8 cellular contexts compared by ENCODE assay signal in the genomic region with DNA sequence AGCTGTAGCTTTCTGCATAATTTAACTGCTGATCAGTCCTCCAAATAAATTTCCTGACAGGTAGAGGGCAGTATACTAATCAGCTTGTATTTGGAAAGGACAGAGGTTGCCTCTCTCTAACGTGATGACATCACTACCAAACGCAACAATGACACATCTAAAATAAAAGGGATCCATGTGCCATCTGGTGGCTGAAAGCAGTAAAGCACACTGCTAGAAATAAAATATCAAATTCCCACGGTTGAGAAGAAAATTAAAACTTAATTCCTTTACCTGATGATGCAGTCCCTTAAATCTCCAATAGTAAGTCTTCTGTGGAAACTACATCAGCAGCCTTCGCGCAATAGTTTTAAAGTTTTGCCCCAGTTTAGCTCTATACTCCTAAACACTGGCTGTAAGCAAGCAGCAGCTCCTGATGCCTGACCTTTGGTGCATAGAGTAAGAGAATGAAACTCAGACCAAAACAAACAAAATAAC. TPM values are rescaled to one million over a fixed set of nuclear protein-coding genes. Genes with fewer than 3 reads are reported as not detected.
DNase-seq lines count a peak whose midpoint lies in the region; ATAC-seq and TF ChIP-seq lines count a peak whose summit lies in the region.

No MANE protein-coding gene starts in this region.

- DNase-seq in DND-41 (peak; percentile 69), activated T-cell treated with anti-CD3 and anti-CD28 coated beads for 24 hours (ENCODE audit: low read depth) (peak; percentile 67), esophagus squamous epithelium (lab: John Stamatoyannopoulos, UW) (peak; percentile 9)
- DNase-seq in naive thymus-derived CD8-positive, alpha-beta T cell = peak; percentile 8 to 84 (median 75)
- DNase-seq in stimulated activated naive CD8-positive, alpha-beta T cell treated with anti-CD3 and anti-CD28 coated beads, Interleukin-15, amount 100 ng/mL, for 72 hours = peak; percentile 67 to 68

- TF ChIP-seq CTCF in DND-41 (IDR thresholded peaks at IDR 0.05; ENCODE audit: borderline replicate concordance, extremely low read depth, low read length, poor library complexity, severe bottlenecking) = peak; percentile 85
- peak; percentile 80 for TF ChIP-seq CTCF in OCI-LY3 (IDR thresholded peaks at IDR 0.05; ENCODE audit: low read depth, low read length)
- peak; percentile 88 to 99 (median 98) for TF ChIP-seq CTCF in esophagus squamous epithelium (IDR thresholded peaks at IDR 0.05)

- H3K4me2 ChIP-seq in DND-41 (ENCODE audit: insufficient read depth, low read length) (no peak overlapping the region), OCI-LY3 (ENCODE audit: low read length) (peak overlapping the region; percentile 69)

- no peaks in the 10 kb centered on the region for H3K9me3 Mint-ChIP-seq in IgD-negative memory B cell
- H3K9me3 Mint-ChIP-seq in naive thymus-derived CD8-positive, alpha-beta T cell = no peaks in the 10 kb centered on the region
- H3K9me3 Mint-ChIP-seq in stimulated activated naive CD8-positive, alpha-beta T cell treated with anti-CD3 and anti-CD28 coated beads, Interleukin-15, amount 100 ng/mL, for 72 hours = no peaks in the 10 kb centered on the region

- H3K79me2 ChIP-seq in DND-41 (ENCODE audit: insufficient read depth, low read length) (no peaks in the 10 kb centered on the region; the same call in 1 of the 2 replicates), OCI-LY3 (ENCODE audit: low read length) (no peaks in the 10 kb centered on the region)

- no peak overlapping the region for H2AFZ ChIP-seq in DND-41 (ENCODE audit: low read depth, low read length)
- peak overlapping the region; percentile 80 for H2AFZ ChIP-seq in OCI-LY3 (ENCODE audit: low read depth, low read length)

- 30 to 33% methylated on average over 5 of the region's 5 CpGs for WGBS in esophagus squamous epithelium, 2 donors

- ATAC-seq in DND-41 (ENCODE audit: insufficient read depth, low read depth) (peak; percentile 88), GM21723 (IDR thresholded peaks at IDR 0.05; ENCODE audit: unreplicated experiment) (peak; percentile 96)
- peak; percentile 94 to 95 for ATAC-seq in naive thymus-derived CD8-positive, alpha-beta T cell
- ATAC-seq in stimulated activated naive CD8-positive, alpha-beta T cell treated with anti-CD3 and anti-CD28 coated beads, Interleukin-15, amount 100 ng/mL, for 72 hours = peak; percentile 96

- H3K27me3 Mint-ChIP-seq in IgD-negative memory B cell = no peaks in the 10 kb centered on the region
- no peaks in the 10 kb centered on the region for H3K27me3 Mint-ChIP-seq in naive thymus-derived CD8-positive, alpha-beta T cell
- no peaks in the 10 kb centered on the region for H3K27me3 Mint-ChIP-seq in stimulated activated naive CD8-positive, alpha-beta T cell treated with anti-CD3 and anti-CD28 coated beads, Interleukin-15, amount 100 ng/mL, for 72 hours

- H3K36me3 ChIP-seq in DND-41 (ENCODE audit: insufficient read depth, low read length) (peaks cover 84% of the 10 kb centered on the region), OCI-LY3 (replicated peaks; ENCODE audit: low read depth, low read length) (peaks cover 6% of the 10 kb centered on the region), esophagus squamous epithelium (peaks cover 0 to 73% (median 0%) of the 10 kb centered on the region in 3 donors)

- H3K27me3 ChIP-seq in DND-41 (ENCODE audit: insufficient read depth, low read length, poor library complexity) (no peaks in the 10 kb centered on the region), OCI-LY3 (ENCODE audit: low read depth, low read length) (no peaks in the 10 kb centered on the region), esophagus squamous epithelium (no peaks in the 10 kb centered on the region)

- H3K36me3 Mint-ChIP-seq in IgD-negative memory B cell = peaks cover 10% of the 10 kb centered on the region
- H3K36me3 Mint-ChIP-seq in naive thymus-derived CD8-positive, alpha-beta T cell = peaks cover 4 to 91% (median 30%) of the 10 kb centered on the region in 3 donors

- no peaks in the 10 kb centered on the region; the same call in 1 of the 2 replicates for H4K20me1 ChIP-seq in DND-41 (ENCODE audit: insufficient read depth, low read length)
- H4K20me1 ChIP-seq in OCI-LY3 (ENCODE audit: insufficient read depth, low read length) = no peaks in the 10 kb centered on the region

- H3K4me3 Mint-ChIP-seq in IgD-negative memory B cell = peak overlapping the region in 2 of 4 donors; percentile 1 to 2
- H3K4me3 Mint-ChIP-seq in naive thymus-derived CD8-positive, alpha-beta T cell = peak overlapping the region in 1 of 10 donors; percentile 24
- no peak overlapping the region for H3K4me3 Mint-ChIP-seq in stimulated activated naive CD8-positive, alpha-beta T cell treated with anti-CD3 and anti-CD28 coated beads, Interleukin-15, amount 100 ng/mL, for 72 hours

- TF ChIP-seq POLR2A in esophagus squamous epithelium (IDR thresholded peaks at IDR 0.05) = no peak

- H3K27ac ChIP-seq in DND-41 (ENCODE audit: low read length) (peak overlapping the region; percentile 47; the same call in 1 of the 2 replicates), OCI-LY3 (ENCODE audit: low read length) (peak overlapping the region; percentile 64), esophagus squamous epithelium (peak overlapping the region; percentile 27 to 72 (median 56))

- H3K4me3 ChIP-seq in DND-41 (ENCODE audit: low read depth in 1 of 2, low read length in 2 of 2) (no peak overlapping the region), OCI-LY3 (ENCODE audit: low read length) (peak overlapping the region; percentile 64), esophagus squamous epithelium (no peak overlapping the region)

- no peaks in the 10 kb centered on the region for H3K9me3 ChIP-seq in DND-41 (ENCODE audit: insufficient read depth, low read length, severe bottlenecking)
- H3K9me3 ChIP-seq in OCI-LY3 (ENCODE audit: insufficient read depth, low read length) = no peaks in the 10 kb centered on the region
- H3K9me3 ChIP-seq in esophagus squamous epithelium = no peaks in the 10 kb centered on the region

- peaks cover 6 to 10% (median 7%) of the 10 kb centered on the region in 3 donors for H3K4me1 Mint-ChIP-seq in IgD-negative memory B cell
- peaks cover 12 to 38% (median 18%) of the 10 kb centered on the region in 4 donors for H3K4me1 Mint-ChIP-seq in naive thymus-derived CD8-positive, alpha-beta T cell
- peaks cover 10% of the 10 kb centered on the region for H3K4me1 Mint-ChIP-seq in stimulated activated naive CD8-positive, alpha-beta T cell treated with anti-CD3 and anti-CD28 coated beads, Interleukin-15, amount 100 ng/mL, for 72 hours

- H3K9ac ChIP-seq in DND-41 (ENCODE audit: low read depth, low read length) = no peak overlapping the region
- peak overlapping the region; percentile 50 for H3K9ac ChIP-seq in OCI-LY3 (ENCODE audit: low read length)

- H3K4me1 ChIP-seq in DND-41 (ENCODE audit: insufficient read depth, low read length) = no peaks in the 10 kb centered on the region
- H3K4me1 ChIP-seq in OCI-LY3 (ENCODE audit: low read length) = peaks cover 7% of the 10 kb centered on the region
- H3K4me1 ChIP-seq in esophagus squamous epithelium = peaks cover 0 to 34% (median 2%) of the 10 kb centered on the region in 3 donors

- intact Hi-C loops in esophagus squamous epithelium (cut with DNase I) = no loop called here

- POLR2A ChIA-PET in naive thymus-derived CD8-positive, alpha-beta T cell (lab: Charles Lee) = interaction anchor here (0.5 to 1.6 kb wide), 5 partner anchors 51 to 245 kb away, joined by 3 to 7 read pairs (median 5); partner anchors contain the start of genes DIAPH1 and TAF7

- peak overlapping the region in 2 of 3 donors; percentile 15 to 87 for H3K27ac Mint-ChIP-seq in IgD-negative memory B cell
- H3K27ac Mint-ChIP-seq in naive thymus-derived CD8-positive, alpha-beta T cell = peak overlapping the region in 9 of 10 donors; percentile 52 to 90 (median 68)
- H3K27ac Mint-ChIP-seq in stimulated activated naive CD8-positive, alpha-beta T cell treated with anti-CD3 and anti-CD28 coated beads, Interleukin-15, amount 100 ng/mL, for 72 hours = peak overlapping the region in 1 of 2 donors; percentile 86

RNA-seq across cellular contexts. Expression of gene DIAPH1, which starts 54.5 kb away (rescaled TPM):
- polyA plus RNA-seq in IgD-negative memory B cell = 57.6 TPM
- 100 to 1,000 TPM in 3 of 4 donors, 10 to 100 TPM in 1; 63.0 to 157 (median 124) TPM for total RNA-seq in esophagus squamous epithelium
- 100 to 1,000 TPM; 171 to 183 TPM for total RNA-seq in naive thymus-derived CD8-positive, alpha-beta T cell
- polyA plus RNA-seq in naive thymus-derived CD8-positive, alpha-beta T cell = 100 to 1,000 TPM in 1 of 3 donors, 10 to 100 TPM in 2; 87.4 to 105 (median 92.9) TPM

Comparison
In these comparisons a context has a peak if more than half of its experiments do, and no peak if none do; other contexts are left out.
1. DNase-seq: peak in every context shown above with its lines; median percentile 75 in naive thymus-derived CD8-positive, alpha-beta T cell; 69 in DND-41; 68 in stimulated activated naive CD8-positive, alpha-beta T cell treated with anti-CD3 and anti-CD28 coated beads, Interleukin-15, amount 100 ng/mL, for 72 hours; 67 in activated T-cell treated with anti-CD3 and anti-CD28 coated beads for 24 hours; 9 in esophagus squamous epithelium.